In the genomic region with DNA sequence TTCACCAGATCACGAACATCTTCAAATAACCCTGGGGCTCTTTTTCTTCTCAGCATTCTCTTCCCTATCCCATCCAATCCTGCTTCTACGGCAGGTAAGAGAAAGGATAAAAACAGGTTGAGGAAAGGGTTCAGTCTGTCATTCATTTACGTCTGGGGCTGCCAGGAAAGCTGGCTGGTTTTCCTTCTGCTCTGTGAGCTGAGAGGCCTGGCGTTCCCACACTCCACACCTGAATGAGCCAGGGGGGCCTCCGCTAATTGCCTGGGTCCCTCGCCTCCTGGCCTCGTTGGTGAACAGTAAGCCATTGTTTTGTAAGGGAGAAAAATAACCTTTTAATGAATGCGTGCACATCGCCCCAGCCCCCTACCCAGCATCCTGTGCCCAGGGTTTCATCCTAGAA, we compare ENCODE assay signal across 20 cellular contexts.
"Had no signal": no experiment of that assay in that cellular context is flagged by ENCODE, and none has a peak within 500 bp of the region (broad histone marks: within the 10 kb centered on the region; RNA-seq: fewer than 3 reads in every experiment).

No MANE protein-coding gene starts in this region.

- H3K9me3 Mint-ChIP-seq: stimulated activated naive CD8-positive, alpha-beta T cell treated with anti-CD3 and anti-CD28 coated beads, Interleukin-15, Interleukin-2, amounts not matched to agents 100 ng/mL and 50 ng/mL, for 24 hours had no signal

- H3K4me1 Mint-ChIP-seq: stimulated activated effector memory CD8-positive, alpha-beta T cell treated with anti-CD3 and anti-CD28 coated beads, Interleukin-12 subunit alpha, Interleukin-12 subunit beta, amount 100 ng/mL, for 72 hours had no signal

- H2AFZ ChIP-seq: hepatocyte had no signal

- H3K4me3 Mint-ChIP-seq: naive thymus-derived CD8-positive, alpha-beta T cell; stimulated activated effector memory CD8-positive, alpha-beta T cell treated with anti-CD3 and anti-CD28 coated beads, Interleukin-12 subunit alpha, Interleukin-12 subunit beta, amount 100 ng/mL, for 72 hours; stimulated activated naive CD8-positive, alpha-beta T cell treated with anti-CD3 and anti-CD28 coated beads, Interleukin-15, Interleukin-2, amounts not matched to agents 100 ng/mL and 50 ng/mL, for 24 hours had no signal

- H3K27me3 ChIP-seq: ovary had no signal

- H3K27ac ChIP-seq: hepatocyte, left lung, lower lobe of right lung, ovary, prostate gland, sigmoid colon, spleen, suprapubic skin, thoracic aorta, tibial artery, upper lobe of right lung had no signal

- H3K9me3 ChIP-seq: left lung, lower lobe of right lung, ovary, prostate gland, sigmoid colon, suprapubic skin, thoracic aorta, tibial artery, upper lobe of right lung had no signal

- H3K27ac Mint-ChIP-seq: naive thymus-derived CD8-positive, alpha-beta T cell; stimulated activated effector memory CD8-positive, alpha-beta T cell treated with anti-CD3 and anti-CD28 coated beads, Interleukin-12 subunit alpha, Interleukin-12 subunit beta, amount 100 ng/mL, for 72 hours; stimulated activated naive CD8-positive, alpha-beta T cell treated with anti-CD3 and anti-CD28 coated beads, Interleukin-15, Interleukin-2, amounts not matched to agents 100 ng/mL and 50 ng/mL, for 24 hours had no signal

- H3K36me3 Mint-ChIP-seq: stimulated activated effector memory CD8-positive, alpha-beta T cell treated with anti-CD3 and anti-CD28 coated beads, Interleukin-12 subunit alpha, Interleukin-12 subunit beta, amount 100 ng/mL, for 72 hours had no signal

- H3K4me3 ChIP-seq: hepatocyte, left lung, lower lobe of right lung, ovary, prostate gland, sigmoid colon, spleen, suprapubic skin, thoracic aorta, tibial artery, upper lobe of right lung had no signal

- H3K4me2 ChIP-seq: hepatocyte had no signal

- DNase-seq: islet precursor cell; left cardiac atrium; left lung; lower lobe of right lung; mesenchymal stem cell; naive thymus-derived CD8-positive, alpha-beta T cell; ovary; sigmoid colon; small intestine; spleen; stimulated activated CD4-positive, alpha-beta T cell treated with anti-CD3 and anti-CD28 coated beads, Interleukin-4, amount 100 ng/mL, for 24 hours; stimulated activated naive CD4-positive, alpha-beta T cell; tibial artery; upper lobe of right lung had no signal

- ATAC-seq: left cardiac atrium; left lung; lower lobe of right lung; naive thymus-derived CD8-positive, alpha-beta T cell; upper lobe of right lung had no signal

- H3K4me1 ChIP-seq: left lung, lower lobe of right lung, prostate gland, sigmoid colon, spleen, suprapubic skin, tibial artery, upper lobe of right lung had no signal

- H3K36me3 ChIP-seq: left lung, lower lobe of right lung, ovary, prostate gland, sigmoid colon, spleen, suprapubic skin, thoracic aorta, tibial artery, upper lobe of right lung had no signal

- H3K79me2 ChIP-seq: hepatocyte had no signal
